In the genomic region with DNA sequence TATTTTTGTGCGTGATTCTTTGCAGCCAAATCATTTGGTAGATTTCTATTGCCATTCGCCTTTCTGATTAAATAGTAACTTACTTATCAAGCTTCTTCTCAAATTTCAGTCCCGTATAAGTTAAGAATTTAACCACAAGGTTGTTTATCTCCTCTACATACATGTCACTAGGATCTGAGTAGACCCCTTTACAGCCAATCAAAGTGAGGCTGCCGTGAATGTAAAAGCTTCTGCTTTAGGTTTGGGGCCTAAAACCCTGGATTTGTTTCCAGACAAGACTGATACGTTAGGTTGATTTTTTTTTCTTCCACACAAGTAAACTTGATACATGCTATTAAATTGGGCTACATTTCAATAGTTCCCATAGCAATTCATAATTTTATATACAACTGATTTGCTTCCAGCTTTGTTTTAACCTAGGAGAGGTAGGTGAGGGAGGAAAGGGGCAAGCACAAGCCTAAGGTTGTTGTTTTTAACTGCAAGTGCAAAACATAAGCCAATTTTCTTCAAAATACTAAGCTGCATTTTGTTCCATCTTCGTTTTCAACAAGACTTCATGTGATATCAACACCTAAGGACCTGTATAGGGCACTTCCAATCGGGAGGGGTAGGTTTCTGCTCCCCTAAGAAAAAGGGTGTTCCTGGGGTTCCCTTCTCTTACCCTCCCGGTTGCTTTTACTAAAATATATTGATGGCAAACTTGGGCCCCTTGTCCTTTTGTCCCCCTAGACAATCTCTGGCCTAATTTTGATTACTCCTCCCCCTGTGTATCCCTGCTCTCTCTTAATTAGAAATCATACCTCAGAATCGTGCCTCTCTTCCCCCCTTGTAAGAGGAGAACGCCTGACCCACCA, we compare ENCODE assay signal across 8 cellular contexts. TPM values are rescaled to one million over a fixed set of nuclear protein-coding genes. Genes with fewer than 3 reads are reported as not detected.
DNase-seq lines count a peak whose midpoint lies in the region; FAIRE-seq and TF ChIP-seq lines count a peak whose summit lies in the region.

No MANE protein-coding gene starts in this region.

- peaks cover 0 to 4% of the 10 kb centered on the region in 2 donors for H3K36me3 ChIP-seq in ascending aorta
- no peaks in the 10 kb centered on the region for H3K36me3 ChIP-seq in kidney epithelial cell (ENCODE audit: control insufficient read depth, insufficient read depth, low read length)

- H3K4me1 ChIP-seq in ascending aorta, result peaks cover 0 to 25% of the 10 kb centered on the region in 2 donors

- DNase-seq in DMS53 (lab: John Stamatoyannopoulos, UW) (peak; percentile 32), DMS53 treated with DMSO at 0.1 percent for 48 hours (lab: John Stamatoyannopoulos, UW; ENCODE audit: unreplicated experiment) (no peak), NCI-H1694 (lab: John Stamatoyannopoulos, UW) (peak; percentile 12), ascending aorta (ENCODE audit: low spot score in 2 of 2) (no peak), kidney epithelial cell (ENCODE audit: low read depth) (no peak), superior temporal gyrus (ENCODE audit: extremely low spot score) (peak; percentile 67), D721Med (ENCODE audit: insufficient read length, low spot score) (no peak), GM13976 (ENCODE audit: low spot score) (no peak)

- intact Hi-C loops in ascending aorta (cut with DNase I), result loop anchor here (1.0 to 2.0 kb wide), 3 partner anchors 69 to 105 kb away; partner anchors contain the start of genes MCUR1 and NOL7

- H3K9me3 ChIP-seq in ascending aorta, result no peaks in the 10 kb centered on the region

- H3K27me3 ChIP-seq in ascending aorta (no peaks in the 10 kb centered on the region), kidney epithelial cell (ENCODE audit: control insufficient read depth, insufficient read depth, low read length) (no peaks in the 10 kb centered on the region)

- H3K4me3 ChIP-seq in ascending aorta (peak overlapping the region; percentile 91 to 95), kidney epithelial cell (ENCODE audit: low read depth, low read length) (peak overlapping the region; percentile 91)

- TF ChIP-seq CTCF in ascending aorta (IDR thresholded peaks at IDR 0.05) (no peak), kidney epithelial cell (IDR thresholded peaks at IDR 0.05; ENCODE audit: insufficient read depth, low read length, poor library complexity, severe bottlenecking) (no peak), D721Med (IDR thresholded peaks at IDR 0.05; ENCODE audit: insufficient read depth, missing control alignments) (no peak), GM13976 (IDR thresholded peaks at IDR 0.05; ENCODE audit: borderline replicate concordance, control extremely low read depth, extremely low read depth, insufficient read depth, missing control alignments) (no peak)

- in situ Hi-C loops in GM13976 (cut with MboI; ENCODE audit: low sequenced_read_pairs, unreplicated experiment), result no loop called here

- no peak for FAIRE-seq in D721Med (lab: Jason Lieb, UNC)

- peak overlapping the region; percentile 95 to 100 for H3K27ac ChIP-seq in ascending aorta

RNA-seq across cellular contexts. Expression of gene RANBP9, which starts 1.7 kb away (rescaled TPM):
- total RNA-seq in ascending aorta (26.3 TPM), kidney epithelial cell (25.7 and 28.6 TPM in 2 replicates)

Comparison
In these comparisons a context has a peak if more than half of its experiments do, and no peak if none do; other contexts are left out.
1. DNase-seq: peak in DMS53 (single experiment), NCI-H1694 (single experiment) and superior temporal gyrus (single experiment); none in DMS53 treated with DMSO at 0.1 percent for 48 hours (single experiment), ascending aorta (0 of 2), kidney epithelial cell (single experiment), D721Med (single experiment) and GM13976 (single experiment).